ENCODE assay signal across 24 cellular contexts in genomic region chr4:38788327-38788726, GRCh38. TPM values are rescaled to one million over a fixed set of nuclear protein-coding genes. Genes with fewer than 3 reads are reported as not detected.
A peak's percentile ranks its signal among the peaks of the same experiment; 100 is the strongest.
DNase-seq lines count a peak whose midpoint lies in the region; ATAC-seq and TF ChIP-seq lines count a peak whose summit lies in the region.
"Had no signal": no experiment of that assay in that cellular context is flagged by ENCODE, and none has a peak within 500 bp of the region (broad histone marks: within the 10 kb centered on the region; RNA-seq: fewer than 3 reads in every experiment).

No MANE protein-coding gene starts in this region.

- POLR2A ChIA-PET in MCF 10A (lab: Yijun Ruan, JAX) = interaction anchor here (1.0 to 3.2 kb wide), 3 partner anchors 11 to 29 kb away, joined by 3 to 9 read pairs (median 3); partner anchors contain the start of gene TLR1

- H3K36me3 Mint-ChIP-seq in MCF 10A (ENCODE audit: insufficient read depth, unreplicated experiment) = no peaks in the 10 kb centered on the region

- CTCF ChIA-PET in mammary epithelial cell (lab: Charles Lee; ENCODE audit: low non-redundant PET) (no interaction called here), MCF 10A (lab: Yijun Ruan, JAX) (interaction anchor here (0.9 to 4.6 kb wide), 2 partner anchors 16 to 30 kb away, joined by 5 to 40 read pairs; partner anchors contain the start of gene TLR1)

- in situ Hi-C loops in mammary epithelial cell (cut with MboI; ENCODE audit: low sequenced_read_pairs in 2 of 2) = no loop called here

- no peaks in the 10 kb centered on the region for H3K27me3 ChIP-seq in mammary epithelial cell (ENCODE audit: insufficient read depth, low read length)
- no peaks in the 10 kb centered on the region for H3K27me3 ChIP-seq in body of pancreas
- no peaks in the 10 kb centered on the region for H3K27me3 ChIP-seq in foreskin keratinocyte
- no peaks in the 10 kb centered on the region for H3K27me3 ChIP-seq in adrenal gland
- H3K27me3 ChIP-seq: breast epithelium, upper lobe of right lung had no signal

- dilution Hi-C loops in mammary epithelial cell (cut with HindIII; ENCODE audit: low sequenced_read_pairs) = no loop called here

- H3K27ac Mint-ChIP-seq in MCF 10A (ENCODE audit: low read depth, unreplicated experiment) = no peak overlapping the region
- H3K27ac Mint-ChIP-seq: activated CD4-positive, alpha-beta T cell treated with anti-CD3 and anti-CD28 coated beads for 36 hours; activated naive CD4-positive, alpha-beta T cell treated with anti-CD3 and anti-CD28 coated beads, Interleukin-2, amount 50 U/mL, for 72 hours; activated T-helper 1 cell treated with anti-CD3 and anti-CD28 coated beads, Interleukin-12 subunit alpha, Interleukin-12 subunit beta, Interleukin-2, Interleukin-4 antibody, amounts not matched to agents 30 ng/mL and 10 ng/mL and 1 ng/mL, durations not matched to agents 14 hours and 24 hours and 36 hours; memory B cell; naive thymus-derived CD4-positive, alpha-beta T cell had no signal

- 0% methylated on average over 1 of the region's 1 CpG for WGBS in mammary epithelial cell (ENCODE audit: low coverage, missing lambda C conversion rate)
- 38 to 58% methylated on average over 1 of the region's 1 CpG for WGBS in body of pancreas, 2 donors
- 59 to 81% (median 69%) methylated on average over 1 of the region's 1 CpG for WGBS in adrenal gland, 4 donors

- no peak overlapping the region for H3K4me3 ChIP-seq in mammary epithelial cell (replicated peaks in 1 of 3; ENCODE audit: insufficient read depth in 1 of 3, low read depth in 2 of 3, low read length in 3 of 3)
- H3K4me3 ChIP-seq in body of pancreas = no peak overlapping the region
- H3K4me3 ChIP-seq in adrenal gland = no peak overlapping the region
- H3K4me3 ChIP-seq: breast epithelium, K562, upper lobe of right lung had no signal

- no peaks in the 10 kb centered on the region for H3K79me2 ChIP-seq in mammary epithelial cell (ENCODE audit: insufficient read depth, low read length)
- H3K79me2 ChIP-seq: parathyroid adenoma had no signal

- peak; percentile 76 for DNase-seq in mammary epithelial cell
- DNase-seq in MCF 10A (ENCODE audit: unreplicated experiment) = no peak
- DNase-seq in body of pancreas = no peak
- DNase-seq in foreskin keratinocyte = peak; percentile 84 to 89
- DNase-seq in omental fat pad (ENCODE audit: low spot score) = no peak
- DNase-seq in GM10266 (ENCODE audit: extremely low spot score) = no peak
- DNase-seq in NK-92 treated with Interleukin-12 subunit alpha and Interleukin-12 subunit beta, amount 100 ng/mL, for 24 hours (lab: John Stamatoyannopoulos, UW) = no peak
- no peak for DNase-seq in adrenal gland
- DNase-seq: 8988T; activated CD4-positive, alpha-beta T cell treated with anti-CD3 and anti-CD28 coated beads for 36 hours; BE2C; HCEC 1CT; naive thymus-derived CD4-positive, alpha-beta T cell; NCI-H2029 treated with DMSO at 0.1 percent for 48 hours; NCI-H510A treated with DMSO at 0.1 percent for 48 hours; SHP77; stimulated activated CD4-positive, alpha-beta T cell treated with anti-CD3 and anti-CD28 coated beads, Interleukin-4, amount 100 ng/mL, for 24 hours; upper lobe of right lung had no signal

- intact Hi-C loops in mammary epithelial cell (cut with micrococcal nuclease) (no loop called here), MCF 10A (cut with micrococcal nuclease) (no loop called here), body of pancreas (cut with DNase I) (no loop called here), adrenal gland (cut with DNase I) (no loop called here)

- H3K9me3 ChIP-seq in mammary epithelial cell (replicated peaks; ENCODE audit: insufficient read depth, low read length) (no peaks in the 10 kb centered on the region), body of pancreas (no peaks in the 10 kb centered on the region), adrenal gland (replicated peaks in 1 of 3) (no peaks in the 10 kb centered on the region)
- H3K9me3 ChIP-seq: BE2C, upper lobe of right lung had no signal

- H3K4me3 Mint-ChIP-seq in MCF 10A (ENCODE audit: unreplicated experiment) = no peak overlapping the region
- H3K4me3 Mint-ChIP-seq: activated CD4-positive, alpha-beta T cell treated with anti-CD3 and anti-CD28 coated beads for 36 hours; activated T-helper 1 cell treated with anti-CD3 and anti-CD28 coated beads, Interleukin-12 subunit alpha, Interleukin-12 subunit beta, Interleukin-2, Interleukin-4 antibody, amounts not matched to agents 30 ng/mL and 10 ng/mL and 1 ng/mL, durations not matched to agents 14 hours and 24 hours and 36 hours; memory B cell; naive thymus-derived CD4-positive, alpha-beta T cell had no signal

- no peaks in the 10 kb centered on the region for H3K36me3 ChIP-seq in mammary epithelial cell (ENCODE audit: insufficient read depth, low read length)
- H3K36me3 ChIP-seq in body of pancreas (replicated peaks in 1 of 2; ENCODE audit: insufficient read depth in 1 of 2, low read depth in 2 of 2) = no peaks in the 10 kb centered on the region
- no peaks in the 10 kb centered on the region for H3K36me3 ChIP-seq in adrenal gland (replicated peaks in 1 of 2)
- H3K36me3 ChIP-seq: BE2C, breast epithelium, upper lobe of right lung had no signal

- no peak for TF ChIP-seq CTCF in mammary epithelial cell (conservative IDR thresholded peaks at IDR 0.05 in 1 of 2, IDR thresholded peaks at IDR 0.05 in 1 of 2; ENCODE audit: extremely low read depth in 1 of 2, insufficient read depth in 1 of 2, low read depth in 1 of 2, low read length in 2 of 2)
- TF ChIP-seq CTCF in MCF 10A (IDR thresholded peaks at IDR 0.05; ENCODE audit: unreplicated experiment) = no peak
- TF ChIP-seq CTCF in body of pancreas (IDR thresholded peaks at IDR 0.05) = no peak
- no peak for TF ChIP-seq CTCF in foreskin keratinocyte (conservative IDR thresholded peaks at IDR 0.05)
- TF ChIP-seq CTCF in omental fat pad (IDR thresholded peaks at IDR 0.05) = no peak
- no peak for TF ChIP-seq CTCF in GM10266 (IDR thresholded peaks at IDR 0.05; ENCODE audit: control insufficient read depth, insufficient read depth, low read depth, missing control alignments)
- no peak for TF ChIP-seq CTCF in adrenal gland (IDR thresholded peaks at IDR 0.05)

- no TSS peak for BruUV-seq in mammary epithelial cell (replicated peaks; lab: Mats Ljungman, UMichigan)
- BruUV-seq in MCF 10A (replicated peaks; lab: Mats Ljungman, UMichigan) = no TSS peak

- TF ChIP-seq POLR2A in body of pancreas (IDR thresholded peaks at IDR 0.05) (no peak), adrenal gland (IDR thresholded peaks at IDR 0.05) (no peak)

- H3K27ac ChIP-seq in mammary epithelial cell (ENCODE audit: insufficient read depth, low read depth, low read length) = no peak overlapping the region
- H3K27ac ChIP-seq in body of pancreas = peak overlapping the region in 1 of 4 donors; percentile 53
- H3K27ac ChIP-seq in foreskin keratinocyte = no peak overlapping the region
- no peak overlapping the region for H3K27ac ChIP-seq in adrenal gland
- H3K27ac ChIP-seq: breast epithelium, parathyroid adenoma, upper lobe of right lung had no signal

- H3K27me3 Mint-ChIP-seq in MCF 10A (ENCODE audit: insufficient read depth, unreplicated experiment) = no peaks in the 10 kb centered on the region
- H3K27me3 Mint-ChIP-seq: activated CD4-positive, alpha-beta T cell treated with anti-CD3 and anti-CD28 coated beads for 36 hours; memory B cell had no signal

- H3K9me3 Mint-ChIP-seq in MCF 10A (ENCODE audit: unreplicated experiment) = no peaks in the 10 kb centered on the region

- ATAC-seq in body of pancreas (peak; percentile 35), foreskin keratinocyte (peak; percentile 92), omental fat pad (ENCODE audit: low FRiP score) (no peak)
- ATAC-seq: activated CD4-positive, alpha-beta T cell treated with anti-CD3 and anti-CD28 coated beads for 36 hours; activated naive CD4-positive, alpha-beta T cell treated with anti-CD3 and anti-CD28 coated beads, Interleukin-2, amount 50 U/mL, for 72 hours; K562; naive thymus-derived CD4-positive, alpha-beta T cell; upper lobe of right lung had no signal

- no peak overlapping the region for H2AFZ ChIP-seq in mammary epithelial cell (ENCODE audit: low read depth, low read length)
- H2AFZ ChIP-seq: parathyroid adenoma had no signal

- H4K20me1 ChIP-seq in mammary epithelial cell (ENCODE audit: insufficient read depth, low read length) = no peaks in the 10 kb centered on the region

- H3K9ac ChIP-seq in mammary epithelial cell (ENCODE audit: insufficient read depth, low read length) = no peak overlapping the region
- H3K9ac ChIP-seq: parathyroid adenoma had no signal

- H3K4me2 ChIP-seq in mammary epithelial cell (ENCODE audit: insufficient read depth, low read depth, low read length) = no peak overlapping the region

- H3K4me1 Mint-ChIP-seq in MCF 10A (ENCODE audit: insufficient read depth, unreplicated experiment) = peaks cover 6% of the 10 kb centered on the region
- H3K4me1 Mint-ChIP-seq: activated CD4-positive, alpha-beta T cell treated with anti-CD3 and anti-CD28 coated beads for 36 hours had no signal

- no peaks in the 10 kb centered on the region for H3K4me1 ChIP-seq in mammary epithelial cell (ENCODE audit: insufficient read depth, low read length)
- H3K4me1 ChIP-seq in body of pancreas = peaks cover 9% of the 10 kb centered on the region
- no peaks in the 10 kb centered on the region for H3K4me1 ChIP-seq in foreskin keratinocyte
- H3K4me1 ChIP-seq in adrenal gland (replicated peaks in 1 of 2) = no peaks in the 10 kb centered on the region
- H3K4me1 ChIP-seq: BE2C, breast epithelium, parathyroid adenoma, upper lobe of right lung had no signal

RNA-seq across cellular contexts. Expression of gene TLR10, which starts 5.5 kb away (rescaled TPM):
- total RNA-seq in mammary epithelial cell = not detected
- polyA plus RNA-seq in mammary epithelial cell = not detected
- polyA minus RNA-seq in mammary epithelial cell = not detected
- not detected in 2 replicates for total RNA-seq in MCF 10A (2022)
- under 1 TPM in 1 of 2 donors, not detected in 1; 0.26 TPM for total RNA-seq in body of pancreas
- total RNA-seq in foreskin keratinocyte = not detected in 2 replicates
- not detected in 2 replicates for polyA plus RNA-seq in foreskin keratinocyte
- 1 to 10 TPM in 1 of 4 donors, under 1 TPM in 3; 0.12 to 2.5 (median 0.33) TPM for total RNA-seq in omental fat pad
- total RNA-seq in adrenal gland = under 1 TPM in 5 of 8 donors, not detected in 3; 0.11 to 0.60 (median 0.19) TPM
- polyA plus RNA-seq in adrenal gland = under 1 TPM; 0.11 to 0.40 (median 0.13) TPM
- total RNA-seq: activated CD4-positive, alpha-beta T cell treated with anti-CD3 and anti-CD28 coated beads for 36 hours; activated T-helper 1 cell treated with anti-CD3 and anti-CD28 coated beads, Interleukin-12 subunit alpha, Interleukin-12 subunit beta, Interleukin-2, Interleukin-4 antibody, amounts not matched to agents 30 ng/mL and 10 ng/mL and 1 ng/mL, durations not matched to agents 14 hours and 24 hours and 36 hours had no signal

RNA-seq across cellular contexts. Expression of gene TLR1, which starts 16.3 kb away (rescaled TPM):
- total RNA-seq in mammary epithelial cell (1 to 10 TPM in 1 of 2 donors, under 1 TPM in 1; 0.49 to 3.7 TPM), MCF 10A (2022) (1.9 and 2.2 TPM in 2 replicates), body of pancreas (10 to 100 TPM; 12.2 to 20.8 TPM), foreskin keratinocyte (0.21 and 0.27 TPM in 2 replicates), omental fat pad (10 to 100 TPM; 17.0 to 35.8 (median 27.1) TPM), adrenal gland (10 to 100 TPM; 13.2 to 60.0 (median 16.5) TPM)
- polyA plus RNA-seq in mammary epithelial cell (0.40 TPM), foreskin keratinocyte (0.06 and 0.07 TPM in 2 replicates), adrenal gland (1 to 10 TPM; 2.5 to 5.9 (median 2.8) TPM)
- polyA minus RNA-seq in mammary epithelial cell = not detected

Comparison
In these comparisons a context has a peak if more than half of its experiments do, and no peak if none do; other contexts are left out.
1. DNase-seq: peak in mammary epithelial cell (single experiment) and foreskin keratinocyte (2 of 2); none in MCF 10A (single experiment), body of pancreas (0 of 4), omental fat pad (single experiment), GM10266 (single experiment), NK-92 treated with Interleukin-12 subunit alpha and Interleukin-12 subunit beta, amount 100 ng/mL, for 24 hours (single experiment) and adrenal gland (0 of 7).